In the genomic region with DNA sequence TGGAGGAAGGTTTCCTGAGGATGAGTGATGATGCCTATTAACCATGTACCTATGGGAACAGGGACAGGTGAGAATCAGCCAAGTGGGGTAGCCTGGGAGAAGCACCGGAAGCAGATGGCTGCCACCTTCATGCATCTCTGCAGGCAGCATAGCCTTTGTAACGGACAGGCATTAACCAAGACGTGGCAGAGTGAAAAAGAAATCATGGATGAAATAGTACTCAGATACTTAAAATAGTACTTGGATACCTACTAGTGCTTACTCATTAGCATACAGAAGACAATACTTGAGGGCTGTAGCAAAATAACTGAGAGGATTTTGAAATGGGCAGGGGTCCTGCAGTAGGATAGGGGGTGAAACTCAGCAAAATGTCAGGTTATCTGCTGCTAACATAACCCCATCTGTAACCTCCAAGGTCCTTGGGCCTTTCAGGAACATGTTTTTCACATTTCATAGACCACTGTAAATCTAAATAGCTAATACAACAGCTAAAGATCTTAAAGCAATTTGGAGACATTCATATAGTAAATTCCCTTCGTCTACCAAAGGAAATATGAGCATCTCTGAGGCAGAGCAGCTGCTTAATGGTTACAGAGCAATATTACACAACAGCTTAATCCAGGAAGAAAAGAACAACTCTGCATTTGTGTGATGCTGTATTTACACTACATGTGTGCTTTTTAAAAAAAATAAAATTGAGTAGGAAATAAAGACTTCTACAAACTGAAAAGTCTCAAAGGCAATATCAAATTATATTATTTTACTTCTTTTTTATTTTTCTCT, we compare ENCODE assay signal across 20 cellular contexts.
DNase-seq lines count a peak whose midpoint lies in the region; FAIRE-seq and TF ChIP-seq lines count a peak whose summit lies in the region.
"Had no signal": no experiment of that assay in that cellular context is flagged by ENCODE, and none has a peak within 500 bp of the region (broad histone marks: within the 10 kb centered on the region; RNA-seq: fewer than 3 reads in every experiment).

No MANE protein-coding gene starts in this region.

- peak; percentile 55 for FAIRE-seq in bronchial epithelial cell (lab: Jason Lieb, UNC)
- FAIRE-seq: TTC549 had no signal

- no peak overlapping the region for H3K4me2 ChIP-seq in mammary epithelial cell (ENCODE audit: insufficient read depth, low read depth, low read length)
- no peak overlapping the region for H3K4me2 ChIP-seq in neural progenitor cell
- H3K4me2 ChIP-seq: KMS-11 had no signal

- H3K36me3 Mint-ChIP-seq in neural progenitor cell: peaks cover 2% of the 10 kb centered on the region
- H3K36me3 Mint-ChIP-seq in activated CD4-positive, alpha-beta T cell treated with anti-CD3 and anti-CD28 coated beads, Interleukin-2, amount 10 ng/mL, durations not matched to agents 7 days and 5 days (ENCODE audit: low read depth): no peaks in the 10 kb centered on the region
- peaks cover 14% of the 10 kb centered on the region for H3K36me3 Mint-ChIP-seq in endothelial cell (ENCODE audit: low read depth, unreplicated experiment)
- H3K36me3 Mint-ChIP-seq: stimulated activated effector memory CD8-positive, alpha-beta T cell treated with anti-CD3 and anti-CD28 coated beads, Interleukin-12 subunit alpha, Interleukin-12 subunit beta, amount 100 ng/mL, for 72 hours had no signal

- H2AFZ ChIP-seq in mammary epithelial cell (ENCODE audit: low read depth, low read length) (no peak overlapping the region), neural progenitor cell (replicated peaks) (peak overlapping the region; percentile 54)

- in situ Hi-C loops in mammary epithelial cell (cut with MboI; ENCODE audit: low sequenced_read_pairs in 2 of 2): no loop called here

- no peaks in the 10 kb centered on the region for H3F3A ChIP-seq in neural progenitor cell (ENCODE audit: low read depth)

- H3K27ac Mint-ChIP-seq in neural progenitor cell (no peak overlapping the region), endothelial cell (ENCODE audit: unreplicated experiment) (no peak overlapping the region)
- H3K27ac Mint-ChIP-seq in activated CD4-positive, alpha-beta T cell treated with anti-CD3 and anti-CD28 coated beads, Interleukin-2, amount 10 ng/mL, durations not matched to agents 7 days and 5 days: no peak overlapping the region
- H3K27ac Mint-ChIP-seq: activated CD4-positive, alpha-beta T cell treated with anti-CD3 and anti-CD28 coated beads for 36 hours; activated naive CD8-positive, alpha-beta T cell treated with anti-CD3 and anti-CD28 coated beads, Interleukin-2, amount 50 U/mL, for 24 hours; activated T-helper 2 cell treated with anti-CD3 and anti-CD28 coated beads, Interferon-gamma antibody, Interleukin-2, Interleukin-4, amounts not matched to agents 10 μg/mL and 5 μg/mL and 100 μg/mL, durations not matched to agents 14 hours and 24 hours and 36 hours; CD4-positive, alpha-beta T cell; stimulated activated effector memory CD8-positive, alpha-beta T cell treated with anti-CD3 and anti-CD28 coated beads, Interleukin-12 subunit alpha, Interleukin-12 subunit beta, amount 100 ng/mL, for 72 hours had no signal

- H3K4me1 ChIP-seq in breast epithelium (peaks cover 0 to 16% of the 10 kb centered on the region in 2 donors), mammary epithelial cell (ENCODE audit: insufficient read depth, low read length) (peaks cover 38% of the 10 kb centered on the region), neural progenitor cell (no peaks in the 10 kb centered on the region)

- H3K27ac ChIP-seq in breast epithelium (peak overlapping the region; percentile 21 to 56), mammary epithelial cell (ENCODE audit: insufficient read depth, low read depth, low read length) (no peak overlapping the region), neural progenitor cell (no peak overlapping the region)
- H3K27ac ChIP-seq: KMS-11, thoracic aorta had no signal

- no peaks in the 10 kb centered on the region for H3K27me3 Mint-ChIP-seq in neural progenitor cell (ENCODE audit: insufficient read depth, low read depth)
- H3K27me3 Mint-ChIP-seq in activated CD4-positive, alpha-beta T cell treated with anti-CD3 and anti-CD28 coated beads, Interleukin-2, amount 10 ng/mL, durations not matched to agents 7 days and 5 days: no peaks in the 10 kb centered on the region
- peaks cover 7% of the 10 kb centered on the region for H3K27me3 Mint-ChIP-seq in endothelial cell (ENCODE audit: unreplicated experiment)
- H3K27me3 Mint-ChIP-seq: activated naive CD8-positive, alpha-beta T cell treated with anti-CD3 and anti-CD28 coated beads, Interleukin-2, amount 50 U/mL, for 24 hours; central memory CD8-positive, alpha-beta T cell had no signal

- H3K36me3 ChIP-seq in breast epithelium: no peaks in the 10 kb centered on the region
- H3K36me3 ChIP-seq in mammary epithelial cell (ENCODE audit: insufficient read depth, low read length): no peaks in the 10 kb centered on the region
- no peaks in the 10 kb centered on the region for H3K36me3 ChIP-seq in bronchial epithelial cell (ENCODE audit: control insufficient read depth, insufficient read depth, low read length)
- no peaks in the 10 kb centered on the region for H3K36me3 ChIP-seq in neural progenitor cell
- H3K36me3 ChIP-seq: thoracic aorta had no signal

- peaks cover 2% of the 10 kb centered on the region for H3K9me3 Mint-ChIP-seq in neural progenitor cell
- no peaks in the 10 kb centered on the region for H3K9me3 Mint-ChIP-seq in activated CD4-positive, alpha-beta T cell treated with anti-CD3 and anti-CD28 coated beads, Interleukin-2, amount 10 ng/mL, durations not matched to agents 7 days and 5 days
- H3K9me3 Mint-ChIP-seq in endothelial cell (ENCODE audit: unreplicated experiment): no peaks in the 10 kb centered on the region
- H3K9me3 Mint-ChIP-seq: activated naive CD8-positive, alpha-beta T cell treated with anti-CD3 and anti-CD28 coated beads, Interleukin-2, amount 50 U/mL, for 24 hours; activated T-helper 2 cell treated with anti-CD3 and anti-CD28 coated beads, Interferon-gamma antibody, Interleukin-2, Interleukin-4, amounts not matched to agents 10 μg/mL and 5 μg/mL and 100 μg/mL, durations not matched to agents 14 hours and 24 hours and 36 hours; CD4-positive, alpha-beta T cell had no signal

- no peak overlapping the region for H3K4me3 Mint-ChIP-seq in neural progenitor cell
- H3K4me3 Mint-ChIP-seq in activated CD4-positive, alpha-beta T cell treated with anti-CD3 and anti-CD28 coated beads, Interleukin-2, amount 10 ng/mL, durations not matched to agents 7 days and 5 days: no peak overlapping the region
- H3K4me3 Mint-ChIP-seq in endothelial cell (ENCODE audit: unreplicated experiment): no peak overlapping the region
- H3K4me3 Mint-ChIP-seq: activated CD4-positive, alpha-beta T cell treated with anti-CD3 and anti-CD28 coated beads for 36 hours; activated naive CD8-positive, alpha-beta T cell treated with anti-CD3 and anti-CD28 coated beads, Interleukin-2, amount 50 U/mL, for 24 hours; CD4-positive, alpha-beta T cell; central memory CD8-positive, alpha-beta T cell; stimulated activated effector memory CD8-positive, alpha-beta T cell treated with anti-CD3 and anti-CD28 coated beads, Interleukin-12 subunit alpha, Interleukin-12 subunit beta, amount 100 ng/mL, for 72 hours had no signal

- dilution Hi-C loops in mammary epithelial cell (cut with HindIII; ENCODE audit: low sequenced_read_pairs): no loop called here

- BruUV-seq in mammary epithelial cell (replicated peaks; lab: Mats Ljungman, UMichigan): no TSS peak

- POLR2A ChIA-PET in activated CD4-positive, alpha-beta T cell treated with anti-CD3 and anti-CD28 coated beads, Interleukin-2, amount 10 ng/mL, durations not matched to agents 7 days and 5 days (lab: Charles Lee): no interaction called here

- H4K20me1 ChIP-seq in mammary epithelial cell (ENCODE audit: insufficient read depth, low read length) (no peaks in the 10 kb centered on the region), neural progenitor cell (ENCODE audit: low read depth) (no peaks in the 10 kb centered on the region)

- intact Hi-C loops in breast epithelium (cut with DNase I; ENCODE audit: low total_unique reads): no loop called here
- intact Hi-C loops in mammary epithelial cell (cut with micrococcal nuclease): no loop called here

- H3K4me1 Mint-ChIP-seq in neural progenitor cell (peaks cover 15% of the 10 kb centered on the region), endothelial cell (ENCODE audit: unreplicated experiment) (peaks cover 32% of the 10 kb centered on the region)
- H3K4me1 Mint-ChIP-seq in activated CD4-positive, alpha-beta T cell treated with anti-CD3 and anti-CD28 coated beads, Interleukin-2, amount 10 ng/mL, durations not matched to agents 7 days and 5 days: peaks cover 3% of the 10 kb centered on the region
- H3K4me1 Mint-ChIP-seq: activated naive CD8-positive, alpha-beta T cell treated with anti-CD3 and anti-CD28 coated beads, Interleukin-2, amount 50 U/mL, for 24 hours; central memory CD8-positive, alpha-beta T cell; stimulated activated effector memory CD8-positive, alpha-beta T cell treated with anti-CD3 and anti-CD28 coated beads, Interleukin-12 subunit alpha, Interleukin-12 subunit beta, amount 100 ng/mL, for 72 hours had no signal

- H3K4me3 ChIP-seq in breast epithelium (no peak overlapping the region), mammary epithelial cell (replicated peaks in 1 of 3; ENCODE audit: insufficient read depth in 1 of 3, low read depth in 2 of 3, low read length in 3 of 3) (no peak overlapping the region), bronchial epithelial cell (ENCODE audit: low read depth, low read length) (no peak overlapping the region), neural progenitor cell (no peak overlapping the region)
- H3K4me3 ChIP-seq: thoracic aorta had no signal

- no peak overlapping the region for H3K9ac ChIP-seq in mammary epithelial cell (ENCODE audit: insufficient read depth, low read length)
- no peak overlapping the region for H3K9ac ChIP-seq in neural progenitor cell
- H3K9ac ChIP-seq: KMS-11 had no signal

- DNase-seq in breast epithelium (ENCODE audit: low spot score in 2 of 2) (no peak), mammary epithelial cell (no peak), NCI-H146 treated with DMSO at 0.1 percent for 48 hours (lab: John Stamatoyannopoulos, UW; ENCODE audit: unreplicated experiment) (peak; percentile 55), bronchial epithelial cell (ENCODE audit: low read depth) (no peak), neural progenitor cell (ENCODE audit: low spot score) (no peak), NCI-H345 treated with DMSO at 0.1 percent for 48 hours (lab: John Stamatoyannopoulos, UW; ENCODE audit: unreplicated experiment) (no peak), endothelial cell (ENCODE audit: low spot score) (no peak)
- no peak for DNase-seq in activated CD4-positive, alpha-beta T cell treated with anti-CD3 and anti-CD28 coated beads, Interleukin-2, amount 10 ng/mL, durations not matched to agents 7 days and 5 days
- DNase-seq: activated CD4-positive, alpha-beta T cell treated with anti-CD3 and anti-CD28 coated beads for 36 hours; activated naive CD8-positive, alpha-beta T cell treated with anti-CD3 and anti-CD28 coated beads, Interleukin-2, amount 50 U/mL, for 24 hours; CD4-positive, alpha-beta T cell; glutamatergic neuron; NCI-H2227 treated with DMSO at 0.1 percent for 48 hours; RPMI8226 had no signal

- H3K27me3 ChIP-seq in breast epithelium (no peaks in the 10 kb centered on the region), mammary epithelial cell (ENCODE audit: insufficient read depth, low read length) (no peaks in the 10 kb centered on the region), bronchial epithelial cell (ENCODE audit: control insufficient read depth, insufficient read depth, low read length) (no peaks in the 10 kb centered on the region), neural progenitor cell (no peaks in the 10 kb centered on the region)

- H3K9me3 ChIP-seq in breast epithelium (no peaks in the 10 kb centered on the region), mammary epithelial cell (replicated peaks; ENCODE audit: insufficient read depth, low read length) (no peaks in the 10 kb centered on the region), neural progenitor cell (ENCODE audit: low read depth) (no peaks in the 10 kb centered on the region)
- H3K9me3 ChIP-seq: thoracic aorta had no signal

- H3K79me2 ChIP-seq in mammary epithelial cell (ENCODE audit: insufficient read depth, low read length) (peaks cover 47% of the 10 kb centered on the region), neural progenitor cell (ENCODE audit: low read depth) (no peaks in the 10 kb centered on the region)

- no peak for TF ChIP-seq CTCF in breast epithelium (IDR thresholded peaks at IDR 0.05)
- TF ChIP-seq CTCF in mammary epithelial cell (conservative IDR thresholded peaks at IDR 0.05 in 1 of 2, IDR thresholded peaks at IDR 0.05 in 1 of 2; ENCODE audit: extremely low read depth in 1 of 2, insufficient read depth in 1 of 2, low read depth in 1 of 2, low read length in 2 of 2): no peak
- TF ChIP-seq CTCF in bronchial epithelial cell (IDR thresholded peaks at IDR 0.05; ENCODE audit: insufficient read depth, low read length, severe bottlenecking): no peak
- TF ChIP-seq CTCF in neural progenitor cell (IDR thresholded peaks at IDR 0.05): no peak
- TF ChIP-seq CTCF in endothelial cell (IDR thresholded peaks at IDR 0.05; ENCODE audit: unreplicated experiment): no peak

- CTCF ChIA-PET in mammary epithelial cell (lab: Charles Lee; ENCODE audit: low non-redundant PET): interaction anchor here (0.6 kb wide), 1 partner anchor 92 kb away, joined by 6 read pairs; no protein-coding TSS in a partner anchor
- CTCF ChIA-PET in activated CD4-positive, alpha-beta T cell treated with anti-CD3 and anti-CD28 coated beads, Interleukin-2, amount 10 ng/mL, durations not matched to agents 7 days and 5 days (lab: Charles Lee): no interaction called here

- WGBS in mammary epithelial cell (ENCODE audit: low coverage, missing lambda C conversion rate): 88% methylated on average over 4 of the region's 4 CpGs

- TF ChIP-seq POLR2A in breast epithelium (IDR thresholded peaks at IDR 0.05): no peak

Comparison
In these comparisons a context has a peak if more than half of its experiments do, and no peak if none do; other contexts are left out.
1. H3K27ac ChIP-seq: peak in breast epithelium (2 of 2); none in mammary epithelial cell (single experiment) and neural progenitor cell (single experiment).